ENCODE assay signal across 14 cellular contexts in genomic region chr5:179258922-179259730, GRCh38.
DNase-seq lines count a peak whose midpoint lies in the region; ATAC-seq and TF ChIP-seq lines count a peak whose summit lies in the region.
"Had no signal": no experiment of that assay in that cellular context is flagged by ENCODE, and none has a peak within 500 bp of the region (broad histone marks: within the 10 kb centered on the region; RNA-seq: fewer than 3 reads in every experiment).

No MANE protein-coding gene starts in this region.

- H3K36me3 Mint-ChIP-seq in WTC11: no peaks in the 10 kb centered on the region
- H3K36me3 Mint-ChIP-seq: mesothelial cell of epicardium had no signal

- TF ChIP-seq EP300 in SK-N-SH (IDR thresholded peaks at IDR 0.05; ENCODE audit: borderline replicate concordance in 1 of 2, low read depth in 1 of 2, low read length in 1 of 2): no peak

- no peak overlapping the region for H3K4me3 Mint-ChIP-seq in WTC11
- H3K4me3 Mint-ChIP-seq: mesothelial cell of epicardium had no signal

- no peaks in the 10 kb centered on the region for H3K27me3 Mint-ChIP-seq in WTC11 (ENCODE audit: low read depth)

- no peaks in the 10 kb centered on the region for H3K9me2 ChIP-seq in SK-N-SH

- H3K4me1 Mint-ChIP-seq in WTC11: peaks cover 5% of the 10 kb centered on the region
- H3K4me1 Mint-ChIP-seq: mesothelial cell of epicardium had no signal

- H3K4me2 ChIP-seq in SK-N-SH (no peak overlapping the region), skeletal muscle satellite cell (ENCODE audit: low read length) (peak overlapping the region; percentile 71)

- intact Hi-C loops in heart right ventricle (cut with DNase I): no loop called here

- H3K27me3 ChIP-seq in SK-N-SH (ENCODE audit: insufficient read depth) (no peaks in the 10 kb centered on the region), heart right ventricle (peaks cover 0 to under 1% (median 0%) of the 10 kb centered on the region in 7 donors), skeletal muscle satellite cell (ENCODE audit: control insufficient read depth, insufficient read depth, low read length) (no peaks in the 10 kb centered on the region)

- WGBS in SK-N-SH (ENCODE audit: low lambda C conversion rate): 61% methylated on average over 17 of the region's 26 CpGs
- 77 to 79% methylated on average over 26 of the region's 26 CpGs for WGBS in heart right ventricle, 2 donors

- no peak overlapping the region for H2AFZ ChIP-seq in SK-N-SH (ENCODE audit: low read depth)

- no peaks in the 10 kb centered on the region for H3K36me3 ChIP-seq in SK-N-SH (replicated peaks in 1 of 2; ENCODE audit: control insufficient read depth in 1 of 2, insufficient read depth in 2 of 2, low read length in 1 of 2)
- no peaks in the 10 kb centered on the region for H3K36me3 ChIP-seq in heart right ventricle
- peaks cover 24% of the 10 kb centered on the region for H3K36me3 ChIP-seq in skeletal muscle satellite cell (ENCODE audit: insufficient read depth, low read length)

- H3K27ac Mint-ChIP-seq in WTC11: peak overlapping the region; percentile 65
- H3K27ac Mint-ChIP-seq: mesothelial cell of epicardium had no signal

- peak; percentile 61 for DNase-seq in SK-N-SH
- peak; percentile 9 for DNase-seq in WTC11 (ENCODE audit: low spot score)
- no peak for DNase-seq in heart right ventricle
- DNase-seq in epidermal melanocyte (ENCODE audit: insufficient read length, low spot score): no peak
- DNase-seq in iPS-NIHi7 (ENCODE audit: extremely low spot score): no peak
- no peak for DNase-seq in activated T-cell treated with anti-CD3 and anti-CD28 coated beads for 4 hours
- DNase-seq: cortex of kidney; PC-3; stimulated activated CD8-positive, alpha-beta memory T cell treated with anti-CD3 and anti-CD28 coated beads, Interleukin-4, amount 100 ng/mL, for 48 hours had no signal

- ATAC-seq in SK-N-SH treated with all-trans-retinoic acid at 6 μM for 48 hours: no peak
- ATAC-seq in WTC11: no peak
- peak in 5 of 8 donors; percentile 20 to 52 (median 25) for ATAC-seq in heart right ventricle
- ATAC-seq: K562, PC-3 had no signal

- H3K27ac ChIP-seq in SK-N-SH (ENCODE audit: low read depth in 2 of 2, low read length in 1 of 2) (peak overlapping the region in 1 of 2 experiments; percentile 86; a peak in 2 of 4 replicates), heart right ventricle (no peak overlapping the region)
- H3K27ac ChIP-seq: 22Rv1 had no signal

- no peak overlapping the region for H3K9ac ChIP-seq in SK-N-SH
- H3K9ac ChIP-seq in skeletal muscle satellite cell (ENCODE audit: low read depth, low read length): peak overlapping the region; percentile 73

- CTCF ChIA-PET in SK-N-SH (lab: Yijun Ruan, JAX) (interaction anchor here (1.7 to 3.7 kb wide), 3 partner anchors 9 to 92 kb away, joined by 12 to 104 read pairs (median 15); no protein-coding TSS in a partner anchor), WTC11 (lab: Charles Lee) (interaction anchor here (1.4 to 3.0 kb wide), 2 partner anchors 91 to 94 kb away, joined by 3 to 38 read pairs; no protein-coding TSS in a partner anchor)

- no peaks in the 10 kb centered on the region for H3K9me3 Mint-ChIP-seq in WTC11
- H3K9me3 Mint-ChIP-seq: mesothelial cell of epicardium had no signal

- TF ChIP-seq RAD21 in SK-N-SH (IDR thresholded peaks at IDR 0.05; ENCODE audit: low read length): no peak

- POLR2A ChIA-PET in SK-N-SH (lab: Yijun Ruan, JAX) (no interaction called here), WTC11 (lab: Charles Lee) (no interaction called here)

- no peaks in the 10 kb centered on the region for H3K9me3 ChIP-seq in SK-N-SH
- H3K9me3 ChIP-seq in heart right ventricle: no peaks in the 10 kb centered on the region
- no peaks in the 10 kb centered on the region for H3K9me3 ChIP-seq in skeletal muscle satellite cell (replicated peaks; ENCODE audit: low read length)

- no peaks in the 10 kb centered on the region for H3K79me2 ChIP-seq in SK-N-SH (ENCODE audit: insufficient read depth)

- H3F3A ChIP-seq in SK-N-SH (replicated peaks; ENCODE audit: insufficient read depth): no peaks in the 10 kb centered on the region

- no peaks in the 10 kb centered on the region for H4K20me1 ChIP-seq in SK-N-SH (ENCODE audit: insufficient read depth)

- H3K4me1 ChIP-seq in SK-N-SH (ENCODE audit: control insufficient read depth in 1 of 2, insufficient read depth in 2 of 2, low read depth in 1 of 2, low read length in 1 of 2) (peaks cover 0 to 56% of the 10 kb centered on the region in 2 experiments; a peak in 2 of 4 replicates), heart right ventricle (peaks cover 0 to 18% (median 0%) of the 10 kb centered on the region in 9 donors), skeletal muscle satellite cell (ENCODE audit: control insufficient read depth, insufficient read depth, low read length) (peaks cover 36% of the 10 kb centered on the region)

- no peak for TF ChIP-seq CTCF in SK-N-SH (IDR thresholded peaks at IDR 0.05)
- no peak for TF ChIP-seq CTCF in WTC11 (IDR thresholded peaks at IDR 0.05)
- TF ChIP-seq CTCF in heart right ventricle (IDR thresholded peaks at IDR 0.05): no peak

- no peak overlapping the region for H3K4me3 ChIP-seq in SK-N-SH (ENCODE audit: low read depth in 2 of 2, low read length in 1 of 2)
- H3K4me3 ChIP-seq in heart right ventricle: no peak overlapping the region
- H3K4me3 ChIP-seq in skeletal muscle satellite cell (ENCODE audit: low read length): peak overlapping the region; percentile 38
- H3K4me3 ChIP-seq: K562 had no signal

TF ChIP-seq in SK-N-SH, 30 proteins besides CTCF, POLR2A, EP300 and RAD21:
- no peak for TF ChIP-seq RFX5 (IDR thresholded peaks at IDR 0.05; ENCODE audit: low read length)

TF ChIP-seq in SK-N-SH treated with all-trans-retinoic acid at 6 μM for 48 hours, 23 proteins besides CTCF, POLR2A, EP300 and RAD21:
- TF ChIP-seq ZNF70 (CRISPR knock-in tag; IDR thresholded peaks at IDR 0.05): no peak
- no peak for TF ChIP-seq ZFP3 (CRISPR knock-in tag; IDR thresholded peaks at IDR 0.05)
- no peak for TF ChIP-seq SNAI2 (CRISPR knock-in tag; IDR thresholded peaks at IDR 0.05)

TF ChIP-seq in WTC11, 78 proteins besides CTCF, POLR2A, EP300 and RAD21:
- TF ChIP-seq ERG (CRISPR knock-in tag; IDR thresholded peaks at IDR 0.05) (no peak), STAT6 (CRISPR knock-in tag; conservative IDR thresholded peaks at IDR 0.05; ENCODE audit: low read depth) (no peak), FOXP1 (CRISPR knock-in tag; IDR thresholded peaks at IDR 0.05; ENCODE audit: borderline replicate concordance) (no peak)
TF ChIP-seq in WTC11: peak in this region for 0.

Comparison
In these comparisons a context has a peak if more than half of its experiments do, and no peak if none do; other contexts are left out.
1. DNase-seq: peak in SK-N-SH (single experiment) and WTC11 (single experiment); none in heart right ventricle (0 of 2), epidermal melanocyte (single experiment), iPS-NIHi7 (single experiment) and activated T-cell treated with anti-CD3 and anti-CD28 coated beads for 4 hours (single experiment).
2. ATAC-seq: peak in heart right ventricle (5 of 8); none in SK-N-SH treated with all-trans-retinoic acid at 6 μM for 48 hours (single experiment) and WTC11 (single experiment).